In the genomic region with DNA sequence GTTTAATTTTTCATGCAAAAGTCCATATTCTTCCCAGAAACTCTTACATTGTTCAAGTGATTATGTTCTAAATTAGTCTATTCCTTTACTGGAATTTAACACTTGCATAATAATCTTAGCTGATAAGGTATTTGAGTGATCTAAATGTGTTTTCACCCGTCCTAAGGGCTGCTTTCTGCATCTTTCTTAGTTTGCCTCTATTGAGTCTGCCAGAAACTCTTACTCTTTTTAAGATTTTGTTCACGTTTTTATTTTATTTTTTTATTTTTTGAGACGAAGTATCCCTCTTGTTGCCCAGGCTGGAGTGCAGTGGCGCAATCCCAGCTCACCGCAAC, we compare ENCODE assay signal across 15 cellular contexts. TPM values are rescaled to one million over a fixed set of nuclear protein-coding genes. Genes with fewer than 3 reads are reported as not detected.
"Had no signal": no experiment of that assay in that cellular context is flagged by ENCODE, and none has a peak within 500 bp of the region (broad histone marks: within the 10 kb centered on the region; RNA-seq: fewer than 3 reads in every experiment).

No MANE protein-coding gene starts in this region.

- H3K27me3 ChIP-seq: brain microvascular endothelial cell had no signal

- ATAC-seq: activated T-helper 17 cell treated with anti-CD3 and anti-CD28 coated beads, Interleukin-2, amount 50 U/mL, for 72 hours; WTC11 had no signal

- DNase-seq: activated CD4-positive, alpha-beta T cell treated with anti-CD3 and anti-CD28 coated beads, Interleukin-2, amount 10 ng/mL, durations not matched to agents 24 days and 14 days; activated naive CD4-positive, alpha-beta T cell treated with anti-CD3 and anti-CD28 coated beads for 36 hours; activated T-cell treated with anti-CD3 and anti-CD28 coated beads for 4 hours; brain microvascular endothelial cell; cerebellar nuclear complex; endodermal cell; erythroblast; immature natural killer cell; mesendoderm; SK-N-SH; stimulated activated CD4-positive, alpha-beta T cell treated with anti-CD3 and anti-CD28 coated beads, Interleukin-4, amount 100 ng/mL, for 1 hour; stimulated activated CD8-positive, alpha-beta memory T cell treated with anti-CD3 and anti-CD28 coated beads, Interleukin-4, amount 100 ng/mL, for 48 hours had no signal

- H3K4me1 ChIP-seq: parathyroid adenoma had no signal

- H3K36me3 ChIP-seq: brain microvascular endothelial cell had no signal

- H3K79me2 ChIP-seq: parathyroid adenoma had no signal

- H2AFZ ChIP-seq: parathyroid adenoma had no signal

- H3K9ac ChIP-seq: parathyroid adenoma, SK-N-SH had no signal

- H3K4me2 ChIP-seq: SK-N-SH had no signal

- H3K9me3 ChIP-seq: SK-N-SH had no signal

- H3K27ac ChIP-seq: brain microvascular endothelial cell, parathyroid adenoma had no signal

RNA-seq across cellular contexts. Expression of a gene that starts 52.0 kb away (rescaled TPM):
- total RNA-seq: endodermal cell had no signal
- polyA plus RNA-seq: immature natural killer cell had no signal
